ENCODE assay signal across 34 cellular contexts in genomic region chr6:108263371-108263770, GRCh38.
"Had no signal": no experiment of that assay in that cellular context is flagged by ENCODE, and none has a peak within 500 bp of the region (broad histone marks: within the 10 kb centered on the region; RNA-seq: fewer than 3 reads in every experiment).

No MANE protein-coding gene starts in this region.

- H3K4me1 Mint-ChIP-seq: activated T-helper 17 cell treated with anti-CD3 and anti-CD28 coated beads, Interleukin-2, amount 50 U/mL, for 72 hours had no signal

- H3K36me3 Mint-ChIP-seq: activated CD4-positive, alpha-beta memory T cell treated with anti-CD3 and anti-CD28 coated beads for 36 hours; activated naive CD8-positive, alpha-beta T cell treated with anti-CD3 and anti-CD28 coated beads for 36 hours had no signal

- H3K27ac Mint-ChIP-seq: activated B cell treated with CpG ODN at 0.5 μM for 24 hours; activated CD4-positive, alpha-beta memory T cell treated with anti-CD3 and anti-CD28 coated beads for 36 hours; activated CD4-positive, alpha-beta T cell treated with anti-CD3 and anti-CD28 coated beads, Interleukin-2, amount 10 ng/mL, durations not matched to agents 24 days and 14 days; activated CD8-positive, alpha-beta T cell treated with anti-CD3 and anti-CD28 coated beads for 36 hours; activated naive CD4-positive, alpha-beta T cell treated with anti-CD3 and anti-CD28 coated beads for 36 hours; activated naive CD4-positive, alpha-beta T cell treated with anti-CD3 and anti-CD28 coated beads, Interleukin-2, amount 50 U/mL, for 72 hours; activated naive CD8-positive, alpha-beta T cell treated with anti-CD3 and anti-CD28 coated beads for 36 hours; activated T-cell treated with anti-CD3 and anti-CD28 coated beads, Interleukin-2, amount 50 U/mL, for 72 hours; activated T-helper 1 cell treated with anti-CD3 and anti-CD28 coated beads, Interleukin-12 subunit alpha, Interleukin-12 subunit beta, Interleukin-2, Interleukin-4 antibody, amounts not matched to agents 30 ng/mL and 10 ng/mL and 1 ng/mL, durations not matched to agents 14 hours and 24 hours and 36 hours; activated T-helper 17 cell treated with anti-CD3 and anti-CD28 coated beads, Interleukin-2, amount 50 U/mL, for 72 hours; T-helper 1 cell treated with Interleukin-12 subunit alpha and Interleukin-12 subunit beta and Interleukin-4 antibody, amounts not matched to agents 30 μg/mL and 1 μg/mL, for 36 hours; T-helper 2 cell treated with Interferon-gamma antibody and Interleukin-4, amounts not matched to agents 5 μg/mL and 100 μg/mL, for 36 hours had no signal

- H3K27ac ChIP-seq: adrenal gland, body of pancreas, brain microvascular endothelial cell, breast epithelium, VCaP had no signal

- H3K9me3 Mint-ChIP-seq: activated B cell treated with CpG ODN at 0.5 μM for 24 hours; activated CD4-positive, alpha-beta memory T cell treated with anti-CD3 and anti-CD28 coated beads for 36 hours; activated CD4-positive, alpha-beta T cell treated with anti-CD3 and anti-CD28 coated beads, Interleukin-2, amount 10 ng/mL, durations not matched to agents 24 days and 14 days; activated CD8-positive, alpha-beta T cell treated with anti-CD3 and anti-CD28 coated beads for 36 hours; activated naive CD4-positive, alpha-beta T cell treated with anti-CD3 and anti-CD28 coated beads for 36 hours; activated naive CD4-positive, alpha-beta T cell treated with anti-CD3 and anti-CD28 coated beads, Interleukin-2, amount 50 U/mL, for 72 hours; activated naive CD8-positive, alpha-beta T cell treated with anti-CD3 and anti-CD28 coated beads for 36 hours; activated T-cell treated with anti-CD3 and anti-CD28 coated beads, Interleukin-2, amount 50 U/mL, for 4 hours; activated T-cell treated with anti-CD3 and anti-CD28 coated beads, Interleukin-2, amount 50 U/mL, for 72 hours; activated T-helper 1 cell treated with anti-CD3 and anti-CD28 coated beads, Interleukin-12 subunit alpha, Interleukin-12 subunit beta, Interleukin-2, Interleukin-4 antibody, amounts not matched to agents 30 ng/mL and 10 ng/mL and 1 ng/mL, durations not matched to agents 14 hours and 24 hours and 36 hours; activated T-helper 17 cell treated with anti-CD3 and anti-CD28 coated beads, Interleukin-2, amount 50 U/mL, for 72 hours; T-helper 1 cell treated with Interleukin-12 subunit alpha and Interleukin-12 subunit beta and Interleukin-4 antibody, amounts not matched to agents 30 μg/mL and 1 μg/mL, for 36 hours; T-helper 2 cell treated with Interferon-gamma antibody and Interleukin-4, amounts not matched to agents 5 μg/mL and 100 μg/mL, for 36 hours had no signal

- H3K27me3 Mint-ChIP-seq: activated B cell treated with CpG ODN at 0.5 μM for 24 hours; activated CD4-positive, alpha-beta memory T cell treated with anti-CD3 and anti-CD28 coated beads for 36 hours; activated CD8-positive, alpha-beta T cell treated with anti-CD3 and anti-CD28 coated beads for 36 hours; activated naive CD8-positive, alpha-beta T cell treated with anti-CD3 and anti-CD28 coated beads for 36 hours; activated T-helper 17 cell treated with anti-CD3 and anti-CD28 coated beads, Interleukin-2, amount 50 U/mL, for 72 hours had no signal

- H3K9me3 ChIP-seq: adrenal gland, body of pancreas, breast epithelium had no signal

- H3K27me3 ChIP-seq: adrenal gland, body of pancreas, brain microvascular endothelial cell, breast epithelium had no signal

- ATAC-seq: activated CD8-positive, alpha-beta T cell treated with anti-CD3 and anti-CD28 coated beads for 36 hours; activated naive CD4-positive, alpha-beta T cell treated with anti-CD3 and anti-CD28 coated beads, Interleukin-2, amount 50 U/mL, for 72 hours; activated T-cell treated with anti-CD3 and anti-CD28 coated beads, Interleukin-2, amount 50 U/mL, for 4 hours; activated T-cell treated with anti-CD3 and anti-CD28 coated beads, Interleukin-2, amount 50 U/mL, for 72 hours; activated T-helper 17 cell treated with anti-CD3 and anti-CD28 coated beads, Interleukin-2, amount 50 U/mL, for 72 hours; body of pancreas had no signal

- H3K4me3 Mint-ChIP-seq: activated B cell treated with CpG ODN at 0.5 μM for 24 hours; activated CD4-positive, alpha-beta memory T cell treated with anti-CD3 and anti-CD28 coated beads for 36 hours; activated CD4-positive, alpha-beta T cell treated with anti-CD3 and anti-CD28 coated beads, Interleukin-2, amount 10 ng/mL, durations not matched to agents 24 days and 14 days; activated CD8-positive, alpha-beta T cell treated with anti-CD3 and anti-CD28 coated beads for 36 hours; activated naive CD4-positive, alpha-beta T cell treated with anti-CD3 and anti-CD28 coated beads for 36 hours; activated naive CD8-positive, alpha-beta T cell treated with anti-CD3 and anti-CD28 coated beads for 36 hours; activated T-cell treated with anti-CD3 and anti-CD28 coated beads, Interleukin-2, amount 50 U/mL, for 4 hours; activated T-cell treated with anti-CD3 and anti-CD28 coated beads, Interleukin-2, amount 50 U/mL, for 72 hours; activated T-helper 1 cell treated with anti-CD3 and anti-CD28 coated beads, Interleukin-12 subunit alpha, Interleukin-12 subunit beta, Interleukin-2, Interleukin-4 antibody, amounts not matched to agents 30 ng/mL and 10 ng/mL and 1 ng/mL, durations not matched to agents 14 hours and 24 hours and 36 hours; T-helper 1 cell treated with Interleukin-12 subunit alpha and Interleukin-12 subunit beta and Interleukin-4 antibody, amounts not matched to agents 30 μg/mL and 1 μg/mL, for 36 hours; T-helper 2 cell treated with Interferon-gamma antibody and Interleukin-4, amounts not matched to agents 5 μg/mL and 100 μg/mL, for 36 hours had no signal

- DNase-seq: activated B cell treated with CpG ODN at 0.5 μM for 24 hours; activated CD4-positive, alpha-beta memory T cell treated with anti-CD3 and anti-CD28 coated beads for 36 hours; activated CD4-positive, alpha-beta T cell treated with anti-CD3 and anti-CD28 coated beads for 4 hours; activated CD4-positive, alpha-beta T cell treated with anti-CD3 and anti-CD28 coated beads, Interleukin-2, amount 10 ng/mL, durations not matched to agents 24 days and 14 days; activated CD4-positive, alpha-beta T cell treated with anti-CD3 and anti-CD28 coated beads, Interleukin-2, amount 50 U/mL, for 1 hour; activated CD4-positive, alpha-beta T cell treated with anti-CD3 and anti-CD28 coated beads, Interleukin-2, amount 50 U/mL, for 4 hours; activated CD4-positive, CD25-positive, alpha-beta regulatory T cell treated with anti-CD3 and anti-CD28 coated beads, Interleukin-2, amount 50 U/mL, for 72 hours; activated CD8-positive, alpha-beta memory T cell treated with anti-CD3 and anti-CD28 coated beads, Interleukin-2, amount 50 U/mL, for 4 hours; activated CD8-positive, alpha-beta T cell treated with anti-CD3 and anti-CD28 coated beads for 36 hours; activated effector memory CD4-positive, alpha-beta T cell treated with anti-CD3 and anti-CD28 coated beads, Interleukin-2, amount 50 U/mL, for 16 hours; activated gamma-delta T cell treated with Interleukin-2 at 50 U/mL for 16 hours; activated naive CD4-positive, alpha-beta T cell; activated naive CD4-positive, alpha-beta T cell treated with anti-CD3 and anti-CD28 coated beads for 36 hours; activated naive CD4-positive, alpha-beta T cell treated with anti-CD3 and anti-CD28 coated beads, Interleukin-2, amount 50 U/mL, for 16 hours; activated naive CD8-positive, alpha-beta T cell treated with anti-CD3 and anti-CD28 coated beads for 36 hours; activated T-cell treated with anti-CD3 and anti-CD28 coated beads for 4 hours; activated T-cell treated with anti-CD3 and anti-CD28 coated beads, Interleukin-2, amount 50 U/mL, for 1 hour; activated T-cell treated with anti-CD3 and anti-CD28 coated beads, Interleukin-2, amount 50 U/mL, for 4 hours; activated T-cell treated with anti-CD3 and anti-CD28 coated beads, Interleukin-2, amount 50 U/mL, for 72 hours; adrenal gland; amniotic stem cell; aorta; body of pancreas; brain microvascular endothelial cell; central memory CD4-positive, alpha-beta T cell; T-helper 2 cell; T-helper 9 cell had no signal
